In genomic region chr20:62776692-62777527, GRCh38 we compare ENCODE assay signal across 9 cellular contexts. TPM values are rescaled to one million over a fixed set of nuclear protein-coding genes. Genes with fewer than 3 reads are reported as not detected.
A peak's percentile ranks its signal among the peaks of the same experiment; 100 is the strongest.
DNase-seq lines count a peak whose midpoint lies in the region; ATAC-seq and TF ChIP-seq lines count a peak whose summit lies in the region.
"Had no signal": no experiment of that assay in that cellular context is flagged by ENCODE, and none has a peak within 500 bp of the region (broad histone marks: within the 10 kb centered on the region; RNA-seq: fewer than 3 reads in every experiment).

No MANE protein-coding gene starts in this region.

- peaks cover 8 to 28% of the 10 kb centered on the region in 2 donors for H3K4me1 Mint-ChIP-seq in natural killer cell

- intact Hi-C loops in left ventricle myocardium superior (cut with micrococcal nuclease) (no loop called here), natural killer cell (cut with micrococcal nuclease) (no loop called here)

- no peaks in the 10 kb centered on the region for H3K9me3 ChIP-seq in right atrium auricular region
- no peaks in the 10 kb centered on the region for H3K9me3 ChIP-seq in RWPE2 (ENCODE audit: severe bottlenecking)

- H3K4me3 ChIP-seq in right atrium auricular region, result no peak overlapping the region
- peak overlapping the region; percentile 9 for H3K4me3 ChIP-seq in RWPE2 (ENCODE audit: severe bottlenecking)

- H3K36me3 Mint-ChIP-seq in natural killer cell, result no peaks in the 10 kb centered on the region

- peak overlapping the region; percentile 74 for H3K4me3 Mint-ChIP-seq in natural killer cell

- H3K27me3 ChIP-seq in right atrium auricular region, result no peaks in the 10 kb centered on the region
- no peaks in the 10 kb centered on the region for H3K27me3 ChIP-seq in RWPE2 (ENCODE audit: insufficient read depth, poor library complexity, severe bottlenecking)

- H3K4me1 ChIP-seq in right atrium auricular region (no peaks in the 10 kb centered on the region), RWPE2 (ENCODE audit: insufficient read depth, poor library complexity, severe bottlenecking) (peaks cover 26% of the 10 kb centered on the region)

- H3K36me3 ChIP-seq in right atrium auricular region (no peaks in the 10 kb centered on the region), RWPE2 (ENCODE audit: low read depth) (no peaks in the 10 kb centered on the region)

- H3K27ac Mint-ChIP-seq in natural killer cell, result peak overlapping the region; percentile 56 to 91

- H3K27ac ChIP-seq in right atrium auricular region (no peak overlapping the region), RWPE2 (ENCODE audit: poor library complexity, severe bottlenecking) (peak overlapping the region; percentile 69)
- H3K27ac ChIP-seq: epithelial cell of prostate had no signal

- H3K9me3 Mint-ChIP-seq in natural killer cell, result no peaks in the 10 kb centered on the region

- DNase-seq in left ventricle myocardium superior (no peak), right atrium auricular region (ENCODE audit: low spot score) (no peak), RWPE2 (ENCODE audit: low spot score) (no peak), natural killer cell (no peak), NCI-H1930 (lab: John Stamatoyannopoulos, UW) (no peak)
- DNase-seq in activated naive CD4-positive, alpha-beta T cell treated with Interleukin-2 at 50 U/mL for 16 hours, result peak; percentile 49

- H3K27me3 Mint-ChIP-seq in natural killer cell (ENCODE audit: low read depth in 2 of 2), result no peaks in the 10 kb centered on the region

- TF ChIP-seq CTCF in right atrium auricular region (IDR thresholded peaks at IDR 0.05) (no peak), RWPE2 (IDR thresholded peaks at IDR 0.05; ENCODE audit: poor library complexity, severe bottlenecking) (no peak), natural killer cell (IDR thresholded peaks at IDR 0.05) (no peak)

- ATAC-seq in left ventricle myocardium superior, result peak; percentile 20
- peak; percentile 62 for ATAC-seq in RWPE2 (ENCODE audit: low read depth)
- ATAC-seq in natural killer cell, result peak; percentile 60 to 87 (median 65)
- no peak for ATAC-seq in HG02981 (IDR thresholded peaks at IDR 0.05; ENCODE audit: unreplicated experiment)
- ATAC-seq in HG02759 (IDR thresholded peaks at IDR 0.05; ENCODE audit: unreplicated experiment), result no peak

RNA-seq across cellular contexts. Expression of gene MRGBP, which starts 19.4 kb away (rescaled TPM):
- total RNA-seq in left ventricle myocardium superior (11.1 TPM), right atrium auricular region (10 to 100 TPM in 1 of 2 donors, 1 to 10 TPM in 1; 8.4 to 11.1 TPM), natural killer cell (10 to 100 TPM in 2 of 3 donors, 1 to 10 TPM in 1; 8.3 to 12.8 (median 10.0) TPM)

RNA-seq across cellular contexts. Expression of gene OGFR, which starts 27.7 kb away (rescaled TPM):
- total RNA-seq in left ventricle myocardium superior (21.0 TPM), right atrium auricular region (10 to 100 TPM; 17.3 to 31.2 TPM), natural killer cell (10 to 100 TPM; 71.0 to 84.0 (median 83.0) TPM)

RNA-seq across cellular contexts. Expression of gene COL9A3, which starts 39.9 kb away (rescaled TPM):
- total RNA-seq in left ventricle myocardium superior (2.9 TPM), right atrium auricular region (1 to 10 TPM; 4.2 to 5.7 TPM), natural killer cell (1 to 10 TPM in 1 of 3 donors, not detected in 2; 1.9 TPM)

Comparison
In these comparisons a context has a peak if more than half of its experiments do, and no peak if none do; other contexts are left out.
1. ATAC-seq: peak in left ventricle myocardium superior (single experiment), RWPE2 (single experiment) and natural killer cell (3 of 3); none in HG02981 (single experiment) and HG02759 (single experiment).